8 cellular contexts compared by ENCODE assay signal in genomic region chr17:57257213-57257873, GRCh38. TPM values are rescaled to one million over a fixed set of nuclear protein-coding genes. Genes with fewer than 3 reads are reported as not detected.
DNase-seq lines count a peak whose midpoint lies in the region; FAIRE-seq and TF ChIP-seq lines count a peak whose summit lies in the region.

No MANE protein-coding gene starts in this region.

- no peak for TF ChIP-seq EP300 in transverse colon (IDR thresholded peaks at IDR 0.05; ENCODE audit: low read depth)

- H3K9me3 Mint-ChIP-seq in astrocyte (ENCODE audit: unreplicated experiment): no peaks in the 10 kb centered on the region

- H3F3A ChIP-seq in DOHH2 (ENCODE audit: control insufficient read depth, insufficient read depth) (peaks cover 26% of the 10 kb centered on the region), MM.1S (ENCODE audit: insufficient read depth, low read length) (peaks cover 16% of the 10 kb centered on the region)

- H3K4me3 ChIP-seq in DOHH2 (ENCODE audit: low read length) (peak overlapping the region; percentile 89), MM.1S (ENCODE audit: low read length) (peak overlapping the region; percentile 67), astrocyte (ENCODE audit: insufficient read depth, low read depth, low read length) (peak overlapping the region; percentile 81), lower leg skin (ENCODE audit: low read depth, poor library complexity, severe bottlenecking) (peak overlapping the region; percentile 63), transverse colon (peak overlapping the region; percentile 34 to 95 (median 79))

- H3K9me2 ChIP-seq in DOHH2 (replicated peaks; ENCODE audit: control insufficient read depth, low read length): no peaks in the 10 kb centered on the region
- no peaks in the 10 kb centered on the region for H3K9me2 ChIP-seq in MM.1S (replicated peaks; ENCODE audit: insufficient read depth, low read length)

- intact Hi-C loops in lower leg skin (cut with DNase I; ENCODE audit: low total_unique reads): no loop called here
- intact Hi-C loops in transverse colon (cut with DNase I; ENCODE audit: low total_unique reads): no loop called here

- peak overlapping the region; percentile 82 for H3K27ac ChIP-seq in DOHH2 (ENCODE audit: low read depth, low read length)
- peak overlapping the region; percentile 40 for H3K27ac ChIP-seq in MM.1S (ENCODE audit: low read length)
- H3K27ac ChIP-seq in astrocyte (ENCODE audit: low read depth, low read length): peak overlapping the region; percentile 55
- H3K27ac ChIP-seq in transverse colon: peak overlapping the region; percentile 83 to 94 (median 89)

- H3K9me3 ChIP-seq in DOHH2 (ENCODE audit: control insufficient read depth, insufficient read depth, low read length) (no peaks in the 10 kb centered on the region), MM.1S (replicated peaks; ENCODE audit: insufficient read depth, low read length) (no peaks in the 10 kb centered on the region), astrocyte (ENCODE audit: insufficient read depth, low read depth, low read length) (no peaks in the 10 kb centered on the region), transverse colon (no peaks in the 10 kb centered on the region)

- H3K27ac Mint-ChIP-seq in astrocyte (ENCODE audit: unreplicated experiment): peak overlapping the region; percentile 64

- no peak for FAIRE-seq in astrocyte (lab: Jason Lieb, UNC)

- H3K4me1 ChIP-seq in DOHH2 (ENCODE audit: control insufficient read depth, low read length) (peaks cover 45% of the 10 kb centered on the region), MM.1S (ENCODE audit: low read length) (peaks cover 13% of the 10 kb centered on the region), astrocyte (ENCODE audit: insufficient read depth, low read length) (peaks cover 8% of the 10 kb centered on the region), transverse colon (peaks cover 5 to 18% (median 14%) of the 10 kb centered on the region in 4 donors)

- no peaks in the 10 kb centered on the region for H3K27me3 Mint-ChIP-seq in astrocyte (ENCODE audit: low read depth, unreplicated experiment)

- peak overlapping the region; percentile 86 for H3K4me3 Mint-ChIP-seq in astrocyte (ENCODE audit: unreplicated experiment)

- H3K79me2 ChIP-seq in DOHH2 (ENCODE audit: control insufficient read depth, low read length) (peaks cover 56% of the 10 kb centered on the region), MM.1S (ENCODE audit: low read length) (peaks cover 55% of the 10 kb centered on the region), astrocyte (ENCODE audit: insufficient read depth, low read length) (peaks cover 29% of the 10 kb centered on the region)

- TF ChIP-seq POLR2A in lower leg skin (IDR thresholded peaks at IDR 0.05): no peak
- no peak for TF ChIP-seq POLR2A in transverse colon (IDR thresholded peaks at IDR 0.05)

- peak overlapping the region; percentile 89 for H3K4me2 ChIP-seq in DOHH2 (ENCODE audit: low read length)
- peak overlapping the region; percentile 70 for H3K4me2 ChIP-seq in MM.1S (ENCODE audit: low read depth, low read length)
- H3K4me2 ChIP-seq in astrocyte (ENCODE audit: low read length): peak overlapping the region; percentile 99

- in situ Hi-C loops in transverse colon (cut with MboI; ENCODE audit: low pct_ligation_motif_present in 1 of 4, low pct_unique_long_range_greater_than_20kb in 1 of 4, low sequenced_read_pairs in 3 of 4): loop anchor here in 1 of 4 donors (25.0 kb wide), 1 partner anchor 155 kb away; no protein-coding TSS in a partner anchor

- no peak for TF ChIP-seq CTCF in DOHH2 (IDR thresholded peaks at IDR 0.05; ENCODE audit: low read depth, low read length, poor library complexity, severe bottlenecking)
- no peak for TF ChIP-seq CTCF in MM.1S (IDR thresholded peaks at IDR 0.05; ENCODE audit: low read length)
- TF ChIP-seq CTCF in astrocyte (IDR thresholded peaks at IDR 0.05; ENCODE audit: insufficient read depth, low read depth, low read length): no peak
- no peak for TF ChIP-seq CTCF in lower leg skin (IDR thresholded peaks at IDR 0.05)
- no peak for TF ChIP-seq CTCF in transverse colon (IDR thresholded peaks at IDR 0.05)

- H2AFZ ChIP-seq in MM.1S (ENCODE audit: low read length) (no peak overlapping the region), astrocyte (ENCODE audit: low read depth, low read length) (peak overlapping the region; percentile 52)

- H3K36me3 Mint-ChIP-seq in astrocyte (ENCODE audit: low read depth, unreplicated experiment): peaks cover 8% of the 10 kb centered on the region

- no peaks in the 10 kb centered on the region for H3K27me3 ChIP-seq in DOHH2 (ENCODE audit: control insufficient read depth, low read length)
- no peaks in the 10 kb centered on the region for H3K27me3 ChIP-seq in MM.1S (replicated peaks; ENCODE audit: insufficient read depth, low read length)
- H3K27me3 ChIP-seq in astrocyte (ENCODE audit: insufficient read depth, low read length): no peaks in the 10 kb centered on the region
- no peaks in the 10 kb centered on the region for H3K27me3 ChIP-seq in transverse colon

- 0 to 1% methylated on average over 18 of the region's 18 CpGs for WGBS in lower leg skin, 2 donors
- 0% methylated on average over 16 to 18 of the region's 18 CpGs for WGBS in transverse colon (ENCODE audit: low coverage in 1 of 2), 2 donors

- peak; percentile 33 for DNase-seq in MM.1S
- no peak for DNase-seq in astrocyte (ENCODE audit: low read depth)
- DNase-seq in lower leg skin (ENCODE audit: low spot score in 2 of 2): no peak
- DNase-seq in transverse colon: peak; percentile 20
- no peak for DNase-seq in SHP77 treated with DMSO at 0.1 percent for 48 hours (lab: John Stamatoyannopoulos, UW)
- DNase-seq in NCI-H1048 (lab: John Stamatoyannopoulos, UW): no peak
- DNase-seq in NCI-H187 treated with DMSO at 0.1 percent for 48 hours (lab: John Stamatoyannopoulos, UW): no peak

- no peaks in the 10 kb centered on the region for H4K20me1 ChIP-seq in DOHH2 (ENCODE audit: control insufficient read depth, insufficient read depth, low read depth, low read length)
- H4K20me1 ChIP-seq in MM.1S (ENCODE audit: insufficient read depth, low read length): no peaks in the 10 kb centered on the region
- H4K20me1 ChIP-seq in astrocyte (ENCODE audit: insufficient read depth, low read length): peaks cover 30% of the 10 kb centered on the region

- peaks cover 17% of the 10 kb centered on the region for H3K4me1 Mint-ChIP-seq in astrocyte (ENCODE audit: low read depth, unreplicated experiment)

- H3K9ac ChIP-seq in MM.1S (ENCODE audit: low read length): peak overlapping the region; percentile 84
- peak overlapping the region; percentile 86 for H3K9ac ChIP-seq in astrocyte (ENCODE audit: low read length)

- peaks cover 51% of the 10 kb centered on the region for H3K36me3 ChIP-seq in DOHH2 (ENCODE audit: control insufficient read depth, low read length)
- peaks cover 11% of the 10 kb centered on the region; the same call in 1 of the 2 replicates for H3K36me3 ChIP-seq in MM.1S (replicated peaks; ENCODE audit: insufficient read depth, low read length)
- peaks cover 3% of the 10 kb centered on the region for H3K36me3 ChIP-seq in astrocyte (ENCODE audit: insufficient read depth, low read length)
- H3K36me3 ChIP-seq in transverse colon: peaks cover 0 to 5% (median 2%) of the 10 kb centered on the region in 4 donors

RNA-seq across cellular contexts. Expression of gene MSI2, which starts 1.0 kb away (rescaled TPM):
- total RNA-seq in astrocyte: 53.7 and 67.9 TPM in 2 replicates
- total RNA-seq in lower leg skin: 10 to 100 TPM in 3 of 4 donors, 1 to 10 TPM in 1; 9.9 to 18.5 (median 13.8) TPM
- 10 to 100 TPM; 20.6 to 36.0 (median 29.3) TPM for total RNA-seq in transverse colon

Comparison
In these comparisons a context has a peak if more than half of its experiments do, and no peak if none do; other contexts are left out.
1. DNase-seq: peak in MM.1S (single experiment) and transverse colon (single experiment); none in astrocyte (single experiment), lower leg skin (0 of 2), SHP77 treated with DMSO at 0.1 percent for 48 hours (single experiment), NCI-H1048 (single experiment) and NCI-H187 treated with DMSO at 0.1 percent for 48 hours (single experiment).
2. Peak in every context shown above with its lines, with median percentiles within 50 percentile points of each other: H3K27ac ChIP-seq, H3K4me2 ChIP-seq and H3K4me3 ChIP-seq.